ENCODE assay signal across 25 cellular contexts in the genomic region with DNA sequence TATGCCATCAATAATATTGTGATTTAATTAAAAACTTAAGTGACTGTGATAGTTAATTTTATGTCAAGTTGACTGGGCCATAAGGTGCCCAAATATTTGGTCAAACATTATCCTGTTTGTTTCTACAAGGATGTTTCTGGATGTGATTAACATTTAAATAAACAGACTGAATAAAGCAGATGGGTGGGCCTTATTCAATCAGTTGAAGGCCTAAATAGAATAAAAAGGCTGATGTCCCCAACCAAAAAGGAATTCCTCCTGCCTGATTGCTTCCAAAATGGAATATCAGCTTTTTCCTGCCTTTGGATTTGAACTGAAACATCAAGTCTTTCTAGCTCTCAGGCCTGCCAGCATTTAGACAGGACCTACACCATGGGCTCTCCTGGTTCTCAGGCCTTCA.
"Had no signal": no experiment of that assay in that cellular context is flagged by ENCODE, and none has a peak within 500 bp of the region (broad histone marks: within the 10 kb centered on the region; RNA-seq: fewer than 3 reads in every experiment).

No MANE protein-coding gene starts in this region.

- H3K4me1 ChIP-seq: colonic mucosa, esophagus muscularis mucosa, esophagus squamous epithelium, foreskin keratinocyte, gastrocnemius medialis, gastroesophageal sphincter, heart left ventricle, heart right ventricle had no signal

- H3K4me3 ChIP-seq: colonic mucosa, coronary artery, dorsolateral prefrontal cortex, esophagus muscularis mucosa, esophagus squamous epithelium, gastrocnemius medialis, gastroesophageal sphincter, heart left ventricle, heart right ventricle had no signal

- H3K27me3 ChIP-seq: colonic mucosa, dorsolateral prefrontal cortex, esophagus muscularis mucosa, esophagus squamous epithelium, foreskin keratinocyte, gastrocnemius medialis, gastroesophageal sphincter, heart left ventricle, heart right ventricle had no signal

- ATAC-seq: effector memory CD8-positive, alpha-beta T cell; esophagus mucosa; foreskin keratinocyte; gastrocnemius medialis; gastroesophageal sphincter; heart left ventricle; heart right ventricle had no signal

- DNase-seq: colonic mucosa; cortex of kidney; dermis blood vessel endothelial cell; dorsolateral prefrontal cortex; effector CD4-positive, alpha-beta T cell; effector CD8-positive, alpha-beta T cell; effector memory CD4-positive, alpha-beta T cell; effector memory CD8-positive, alpha-beta T cell; endodermal cell; erythroblast; esophagus squamous epithelium; foreskin fibroblast; foreskin keratinocyte; foreskin melanocyte; gastrocnemius medialis; glutamatergic neuron; head of caudate nucleus; heart left ventricle; heart right ventricle had no signal

- H3K36me3 ChIP-seq: colonic mucosa, esophagus muscularis mucosa, esophagus squamous epithelium, gastrocnemius medialis, gastroesophageal sphincter, heart left ventricle, heart right ventricle had no signal

- H3K27ac ChIP-seq: colonic mucosa, coronary artery, dorsolateral prefrontal cortex, epithelial cell of prostate, esophagus muscularis mucosa, esophagus squamous epithelium, foreskin keratinocyte, gastrocnemius medialis, gastroesophageal sphincter, heart left ventricle, heart right ventricle had no signal

- H3K9me3 ChIP-seq: colonic mucosa, esophagus muscularis mucosa, esophagus squamous epithelium had no signal

- FAIRE-seq: endothelial cell of umbilical vein had no signal
